Comparison of ENCODE assay signal across 15 cellular contexts in genomic region chr10:60916025-60916424, GRCh38. TPM values are rescaled to one million over a fixed set of nuclear protein-coding genes. Genes with fewer than 3 reads are reported as not detected.
A peak's percentile ranks its signal among the peaks of the same experiment; 100 is the strongest.
DNase-seq lines count a peak whose midpoint lies in the region; ATAC-seq, FAIRE-seq and TF ChIP-seq lines count a peak whose summit lies in the region.
"Had no signal": no experiment of that assay in that cellular context is flagged by ENCODE, and none has a peak within 500 bp of the region (broad histone marks: within the 10 kb centered on the region; RNA-seq: fewer than 3 reads in every experiment).

No MANE protein-coding gene starts in this region.

- H3K36me3 ChIP-seq in KMS-11 (ENCODE audit: insufficient read depth) (no peaks in the 10 kb centered on the region), small intestine (ENCODE audit: control insufficient read depth in 2 of 2, insufficient read depth in 2 of 2, low read length in 2 of 2) (no peaks in the 10 kb centered on the region)

- no peak overlapping the region for H3K4me3 ChIP-seq in GM12865 (ENCODE audit: low read depth, low read length)
- no peak overlapping the region for H3K4me3 ChIP-seq in KMS-11 (IDR thresholded peaks at IDR 0.05; ENCODE audit: insufficient read depth, low read depth, low read length)
- H3K4me3 ChIP-seq in epithelial cell of proximal tubule (ENCODE audit: low read depth, low read length) = no peak overlapping the region
- no peak overlapping the region for H3K4me3 ChIP-seq in small intestine (ENCODE audit: low read depth in 1 of 2, low read length in 2 of 2)
- H3K4me3 ChIP-seq: testis had no signal

- H3K27ac ChIP-seq in KMS-11 (no peak overlapping the region), small intestine (ENCODE audit: low read depth in 1 of 2, low read length in 1 of 2) (no peak overlapping the region)
- H3K27ac ChIP-seq: HL-60, testis had no signal

- H3K27me3 ChIP-seq in KMS-11 (ENCODE audit: insufficient read depth, low read depth) (no peaks in the 10 kb centered on the region), small intestine (ENCODE audit: control insufficient read depth in 2 of 2, insufficient read depth in 2 of 2, low read length in 2 of 2) (no peaks in the 10 kb centered on the region)
- H3K27me3 ChIP-seq: testis had no signal

- no peaks in the 10 kb centered on the region for H3K4me1 Mint-ChIP-seq in progenitor cell of endocrine pancreas (ENCODE audit: low read depth)

- no peak overlapping the region for H3K4me3 Mint-ChIP-seq in progenitor cell of endocrine pancreas (ENCODE audit: low read depth)

- no peaks in the 10 kb centered on the region for H3K4me1 ChIP-seq in KMS-11 (ENCODE audit: low read depth, poor library complexity, severe bottlenecking)
- H3K4me1 ChIP-seq in small intestine (ENCODE audit: control insufficient read depth in 2 of 2, insufficient read depth in 1 of 2, low read depth in 1 of 2, low read length in 1 of 2) = no peaks in the 10 kb centered on the region
- H3K4me1 ChIP-seq: testis had no signal

- TF ChIP-seq CTCF in GM12865 (IDR thresholded peaks at IDR 0.05; ENCODE audit: insufficient read depth, low read depth, low read length, missing control alignments) (peak; percentile 1), KMS-11 (conservative IDR thresholded peaks at IDR 0.05; ENCODE audit: low read depth, low read length) (peak; percentile 32; the same call in 1 of the 2 replicates), epithelial cell of proximal tubule (conservative IDR thresholded peaks at IDR 0.05; ENCODE audit: low read depth, low read length) (peak; percentile 25), progenitor cell of endocrine pancreas (IDR thresholded peaks at IDR 0.05; ENCODE audit: unreplicated experiment) (peak; percentile 31)

- FAIRE-seq in small intestine (lab: Jason Lieb, UNC) = no peak
- FAIRE-seq: GM19239 had no signal

- H3K27me3 Mint-ChIP-seq in progenitor cell of endocrine pancreas = no peaks in the 10 kb centered on the region

- H3K9me3 ChIP-seq in small intestine (ENCODE audit: control insufficient read depth, low read depth) = no peaks in the 10 kb centered on the region
- H3K9me3 ChIP-seq: testis had no signal

- no peak overlapping the region for H3K4me2 ChIP-seq in KMS-11

- peaks cover 15% of the 10 kb centered on the region for H3K36me3 Mint-ChIP-seq in progenitor cell of endocrine pancreas (ENCODE audit: insufficient read depth)

- H4K20me1 ChIP-seq in KMS-11 (ENCODE audit: insufficient read depth) = no peaks in the 10 kb centered on the region

- no peaks in the 10 kb centered on the region for H3K79me2 ChIP-seq in KMS-11 (ENCODE audit: insufficient read depth, low read depth)

- 83 to 89% (median 86%) methylated on average over 4 of the region's 4 CpGs for WGBS in small intestine, 3 donors

- no peak overlapping the region for H3K27ac Mint-ChIP-seq in progenitor cell of endocrine pancreas

- ATAC-seq in GM19035 (IDR thresholded peaks at IDR 0.05; ENCODE audit: unreplicated experiment) = no peak
- ATAC-seq: Panc1 had no signal

- peaks cover 2% of the 10 kb centered on the region for H3K9me3 Mint-ChIP-seq in progenitor cell of endocrine pancreas (ENCODE audit: low read depth)

- no peak overlapping the region for H2AFZ ChIP-seq in KMS-11 (ENCODE audit: low read depth)

- DNase-seq in GM12865 (ENCODE audit: low read depth) (no peak), epithelial cell of proximal tubule (ENCODE audit: low read depth) (no peak), progenitor cell of endocrine pancreas (ENCODE audit: low spot score, unreplicated experiment) (no peak), small intestine (no peak), AG08395 (ENCODE audit: low spot score) (no peak)
- DNase-seq: activated effector memory CD4-positive, alpha-beta T cell treated with Interleukin-2 at 50 U/mL for 16 hours; hippocampal formation; occipital lobe; T-helper 1 cell; testis had no signal

- no peak overlapping the region for H3K9ac ChIP-seq in KMS-11

RNA-seq across cellular contexts. Expression of gene RHOBTB1, which starts 28.0 kb away (rescaled TPM):
- total RNA-seq in epithelial cell of proximal tubule = 17.0 and 22.2 TPM in 2 replicates
- 21.7 and 23.8 TPM in 2 replicates for total RNA-seq in progenitor cell of endocrine pancreas
- polyA plus RNA-seq in small intestine = 1 to 10 TPM; 2.0 to 6.8 (median 3.3) TPM
